Comparison of ENCODE assay signal across 30 cellular contexts in the genomic region with DNA sequence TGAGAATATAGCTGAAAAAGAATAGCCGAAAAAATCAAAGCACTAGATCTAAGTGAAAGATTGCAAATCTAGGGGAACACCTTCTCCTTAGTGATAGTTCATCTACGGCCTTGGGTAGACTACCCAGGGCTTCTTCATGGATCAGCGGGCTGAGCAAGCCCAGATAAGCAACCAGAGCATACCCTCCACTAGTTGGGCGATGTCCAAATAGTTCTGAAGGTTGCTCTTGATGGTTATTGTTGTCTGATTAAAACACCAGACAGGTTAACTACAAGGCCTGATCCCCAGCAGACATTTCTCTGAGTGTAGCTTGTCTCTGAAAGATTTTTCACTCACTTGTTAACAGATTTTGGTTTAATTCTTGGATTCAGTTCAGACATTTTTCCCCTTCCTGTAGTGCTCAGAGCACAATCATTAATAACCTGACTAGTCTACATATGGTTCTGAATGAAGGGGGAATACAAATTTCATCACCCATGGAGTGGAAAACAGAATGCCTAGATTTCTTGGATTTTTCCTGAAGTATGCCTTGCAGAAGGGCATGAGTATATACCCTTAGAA.
DNase-seq lines count a peak whose midpoint lies in the region; ATAC-seq and TF ChIP-seq lines count a peak whose summit lies in the region.
"Had no signal": no experiment of that assay in that cellular context is flagged by ENCODE, and none has a peak within 500 bp of the region (broad histone marks: within the 10 kb centered on the region; RNA-seq: fewer than 3 reads in every experiment).

No MANE protein-coding gene starts in this region.

- TF ChIP-seq EP300 in Ishikawa (IDR thresholded peaks at IDR 0.05; ENCODE audit: borderline replicate concordance), result peak; percentile 46; the same call in 1 of the 2 replicates

- H3K27me3 Mint-ChIP-seq in activated CD4-positive, alpha-beta T cell treated with anti-CD3 and anti-CD28 coated beads for 36 hours, result no peaks in the 10 kb centered on the region
- H3K27me3 Mint-ChIP-seq: activated CD4-positive, alpha-beta memory T cell treated with anti-CD3 and anti-CD28 coated beads, Interleukin-2, amount 10 ng/mL, durations not matched to agents 7 days and 5 days; progenitor cell of endocrine pancreas had no signal

- peaks cover 5% of the 10 kb centered on the region for H3K9me3 Mint-ChIP-seq in activated CD4-positive, alpha-beta T cell treated with anti-CD3 and anti-CD28 coated beads for 36 hours (ENCODE audit: low read depth)
- H3K9me3 Mint-ChIP-seq: GM23338, HFFc6, neural progenitor cell had no signal

- peaks cover 26% of the 10 kb centered on the region for H3K4me1 Mint-ChIP-seq in activated CD4-positive, alpha-beta T cell treated with anti-CD3 and anti-CD28 coated beads for 36 hours
- H3K4me1 Mint-ChIP-seq: neural progenitor cell had no signal

- H3K36me3 Mint-ChIP-seq in activated CD4-positive, alpha-beta T cell treated with anti-CD3 and anti-CD28 coated beads for 36 hours (ENCODE audit: low read depth), result peaks cover 33% of the 10 kb centered on the region
- H3K36me3 Mint-ChIP-seq: neural progenitor cell had no signal

- no peak overlapping the region for H3K4me3 ChIP-seq in astrocyte of the spinal cord (ENCODE audit: low read depth, low read length)
- no peak overlapping the region for H3K4me3 ChIP-seq in H7 (ENCODE audit: insufficient read depth, low read depth, low read length)
- H3K4me3 ChIP-seq: breast epithelium, GM23338, left ventricle myocardium inferior, neural progenitor cell, right lobe of liver, tibial nerve had no signal

- H3K27ac Mint-ChIP-seq in activated CD4-positive, alpha-beta T cell treated with anti-CD3 and anti-CD28 coated beads for 36 hours, result no peak overlapping the region
- H3K27ac Mint-ChIP-seq: activated CD4-positive, alpha-beta memory T cell treated with anti-CD3 and anti-CD28 coated beads, Interleukin-2, amount 10 ng/mL, durations not matched to agents 7 days and 5 days; activated T-helper 1 cell treated with anti-CD3 and anti-CD28 coated beads, Interleukin-12 subunit alpha, Interleukin-12 subunit beta, Interleukin-2, Interleukin-4 antibody, amounts not matched to agents 30 ng/mL and 10 ng/mL and 1 ng/mL, durations not matched to agents 14 hours and 24 hours and 36 hours; GM23338; HFFc6; neural progenitor cell; progenitor cell of endocrine pancreas had no signal

- in situ Hi-C loops in astrocyte of the spinal cord (cut with HindIII; ENCODE audit: low sequenced_read_pairs), result no loop called here

- DNase-seq in astrocyte of the spinal cord (ENCODE audit: low read depth, low spot score) (peak; percentile 36), kidney tubule cell (ENCODE audit: low spot score) (peak; percentile 90), H7 (no peak)
- DNase-seq in activated CD4-positive, alpha-beta T cell treated with anti-CD3 and anti-CD28 coated beads for 36 hours, result no peak
- no peak for DNase-seq in stimulated activated CD8-positive, alpha-beta memory T cell treated with anti-CD3 and anti-CD28 coated beads, Interleukin-4, amount 100 ng/mL, for 48 hours
- DNase-seq: activated CD4-positive, alpha-beta memory T cell treated with anti-CD3 and anti-CD28 coated beads, Interleukin-2, amount 10 ng/mL, durations not matched to agents 7 days and 5 days; activated CD4-positive, alpha-beta T cell treated with anti-CD3 and anti-CD28 coated beads for 1 hour; activated CD8-positive, alpha-beta memory T cell treated with anti-CD3 and anti-CD28 coated beads, Interleukin-2, amount 50 U/mL, for 48 hours; activated naive CD4-positive, alpha-beta T cell treated with Interleukin-2 at 50 U/mL for 16 hours; glutamatergic neuron; HFFc6; left ventricle myocardium inferior; mesendoderm; MM.1S; NCI-H1417; NCI-H2029; NCI-H2227 treated with DMSO at 0.1 percent for 48 hours; right lobe of liver; SIG-M5; stimulated activated CD4-positive, alpha-beta T cell treated with anti-CD3 and anti-CD28 coated beads, Interleukin-12 subunit alpha, Interleukin-12 subunit beta, amount 100 ng/mL, for 4 hours; stimulated activated CD4-positive, alpha-beta T cell treated with anti-CD3 and anti-CD28 coated beads, Interleukin-2, amount 100 ng/mL, for 48 hours had no signal

- H3K27me3 ChIP-seq in H7 (ENCODE audit: control insufficient read depth, insufficient read depth, low read length), result no peaks in the 10 kb centered on the region
- H3K27me3 ChIP-seq: breast epithelium, neural progenitor cell, right lobe of liver, tibial nerve had no signal

- no peak for TF ChIP-seq CTCF in astrocyte of the spinal cord (IDR thresholded peaks at IDR 0.05; ENCODE audit: low read depth, low read length)

- no peaks in the 10 kb centered on the region for H3K36me3 ChIP-seq in H7 (replicated peaks; ENCODE audit: control insufficient read depth, insufficient read depth, low read length)
- H3K36me3 ChIP-seq: breast epithelium, neural progenitor cell, right lobe of liver had no signal

- CTCF ChIA-PET in activated CD4-positive, alpha-beta T cell treated with anti-CD3 and anti-CD28 coated beads for 36 hours (lab: Charles Lee), result interaction anchor here (1.1 kb wide), 2 partner anchors 11 to 83 kb away, joined by 3 read pairs; no protein-coding TSS in a partner anchor

- ATAC-seq in activated CD4-positive, alpha-beta T cell treated with anti-CD3 and anti-CD28 coated beads for 36 hours, result no peak
- ATAC-seq in HG03354 (IDR thresholded peaks at IDR 0.05; ENCODE audit: poor library complexity, severe bottlenecking, unreplicated experiment), result no peak
- ATAC-seq: GM23338, Panc1, right lobe of liver had no signal

- H3K4me3 Mint-ChIP-seq in activated CD4-positive, alpha-beta T cell treated with anti-CD3 and anti-CD28 coated beads for 36 hours, result no peak overlapping the region
- H3K4me3 Mint-ChIP-seq: activated CD4-positive, alpha-beta memory T cell treated with anti-CD3 and anti-CD28 coated beads, Interleukin-2, amount 10 ng/mL, durations not matched to agents 7 days and 5 days; activated T-helper 1 cell treated with anti-CD3 and anti-CD28 coated beads, Interleukin-12 subunit alpha, Interleukin-12 subunit beta, Interleukin-2, Interleukin-4 antibody, amounts not matched to agents 30 ng/mL and 10 ng/mL and 1 ng/mL, durations not matched to agents 14 hours and 24 hours and 36 hours; GM23338; HFFc6; neural progenitor cell had no signal

- TF ChIP-seq RAD21 in Ishikawa (IDR thresholded peaks at IDR 0.05; ENCODE audit: low read depth), result 0 out of 2 replicates have a peak, but pooled peaks have one; percentile 0

- intact Hi-C loops in activated CD4-positive, alpha-beta T cell treated with anti-CD3 and anti-CD28 coated beads for 36 hours (cut with DNase I, micrococcal nuclease), result no loop called here

- POLR2A ChIA-PET in activated CD4-positive, alpha-beta T cell treated with anti-CD3 and anti-CD28 coated beads for 36 hours (lab: Charles Lee), result no interaction called here

TF ChIP-seq in Ishikawa, 13 proteins besides CTCF, POLR2A, EP300 and RAD21:
- TF ChIP-seq, protein P1, sequence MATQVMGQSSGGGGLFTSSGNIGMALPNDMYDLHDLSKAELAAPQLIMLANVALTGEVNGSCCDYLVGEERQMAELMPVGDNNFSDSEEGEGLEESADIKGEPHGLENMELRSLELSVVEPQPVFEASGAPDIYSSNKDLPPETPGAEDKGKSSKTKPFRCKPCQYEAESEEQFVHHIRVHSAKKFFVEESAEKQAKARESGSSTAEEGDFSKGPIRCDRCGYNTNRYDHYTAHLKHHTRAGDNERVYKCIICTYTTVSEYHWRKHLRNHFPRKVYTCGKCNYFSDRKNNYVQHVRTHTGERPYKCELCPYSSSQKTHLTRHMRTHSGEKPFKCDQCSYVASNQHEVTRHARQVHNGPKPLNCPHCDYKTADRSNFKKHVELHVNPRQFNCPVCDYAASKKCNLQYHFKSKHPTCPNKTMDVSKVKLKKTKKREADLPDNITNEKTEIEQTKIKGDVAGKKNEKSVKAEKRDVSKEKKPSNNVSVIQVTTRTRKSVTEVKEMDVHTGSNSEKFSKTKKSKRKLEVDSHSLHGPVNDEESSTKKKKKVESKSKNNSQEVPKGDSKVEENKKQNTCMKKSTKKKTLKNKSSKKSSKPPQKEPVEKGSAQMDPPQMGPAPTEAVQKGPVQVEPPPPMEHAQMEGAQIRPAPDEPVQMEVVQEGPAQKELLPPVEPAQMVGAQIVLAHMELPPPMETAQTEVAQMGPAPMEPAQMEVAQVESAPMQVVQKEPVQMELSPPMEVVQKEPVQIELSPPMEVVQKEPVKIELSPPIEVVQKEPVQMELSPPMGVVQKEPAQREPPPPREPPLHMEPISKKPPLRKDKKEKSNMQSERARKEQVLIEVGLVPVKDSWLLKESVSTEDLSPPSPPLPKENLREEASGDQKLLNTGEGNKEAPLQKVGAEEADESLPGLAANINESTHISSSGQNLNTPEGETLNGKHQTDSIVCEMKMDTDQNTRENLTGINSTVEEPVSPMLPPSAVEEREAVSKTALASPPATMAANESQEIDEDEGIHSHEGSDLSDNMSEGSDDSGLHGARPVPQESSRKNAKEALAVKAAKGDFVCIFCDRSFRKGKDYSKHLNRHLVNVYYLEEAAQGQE (IDR thresholded peaks at IDR 0.05; ENCODE audit: low read depth), result no peak
- TF ChIP-seq TEAD4 (IDR thresholded peaks at IDR 0.05), result 0 out of 2 replicates have a peak, but pooled peaks have one; percentile 17
TF ChIP-seq in Ishikawa: peak in this region for 1.

Comparison
In these comparisons a context has a peak if more than half of its experiments do, and no peak if none do; other contexts are left out.
1. DNase-seq: peak in astrocyte of the spinal cord (single experiment) and kidney tubule cell (single experiment); none in activated CD4-positive, alpha-beta T cell treated with anti-CD3 and anti-CD28 coated beads for 36 hours (single experiment), stimulated activated CD8-positive, alpha-beta memory T cell treated with anti-CD3 and anti-CD28 coated beads, Interleukin-4, amount 100 ng/mL, for 48 hours (single experiment) and H7 (single experiment).